In genomic region chr11:131571571-131571970, GRCh38 we compare ENCODE assay signal across 17 cellular contexts.
DNase-seq lines count a peak whose midpoint lies in the region; ATAC-seq and TF ChIP-seq lines count a peak whose summit lies in the region.
"Had no signal": no experiment of that assay in that cellular context is flagged by ENCODE, and none has a peak within 500 bp of the region (broad histone marks: within the 10 kb centered on the region; RNA-seq: fewer than 3 reads in every experiment).

No MANE protein-coding gene starts in this region.

- TF ChIP-seq CTCF in CD4-positive, alpha-beta T cell (IDR thresholded peaks at IDR 0.05) = no peak

- POLR2A ChIA-PET in CD4-positive, alpha-beta T cell (lab: Charles Lee) = no interaction called here

- DNase-seq in left kidney (ENCODE audit: low read depth, low spot score) = peak; percentile 14
- no peak for DNase-seq in substantia nigra (lab: John Stamatoyannopoulos, UW)
- no peak for DNase-seq in COLO668 (lab: John Stamatoyannopoulos, UW; ENCODE audit: unreplicated experiment)
- DNase-seq in ecto neural progenitor cell (ENCODE audit: low spot score) = no peak
- DNase-seq in CD4-positive, alpha-beta T cell = no peak
- DNase-seq: ACHN; BE2C; C1 segment of cervical spinal cord; CD4-positive, CD25-positive, alpha-beta regulatory T cell; DMS153; DMS79; GDM1; H9 had no signal

- no peaks in the 10 kb centered on the region for H3K27me3 ChIP-seq in CD4-positive, alpha-beta T cell (ENCODE audit: control insufficient read depth, insufficient read depth, low read length)
- H3K27me3 ChIP-seq: BE2C had no signal

- H3K36me3 Mint-ChIP-seq in CD4-positive, alpha-beta T cell (ENCODE audit: low read depth) = no peaks in the 10 kb centered on the region
- H3K36me3 Mint-ChIP-seq: CD4-positive, CD25-positive, alpha-beta regulatory T cell; IgD-negative memory B cell had no signal

- no peaks in the 10 kb centered on the region for H3K9me3 Mint-ChIP-seq in CD4-positive, alpha-beta T cell
- H3K9me3 Mint-ChIP-seq: H9 had no signal

- no peak overlapping the region for H3K27ac Mint-ChIP-seq in CD4-positive, alpha-beta T cell
- H3K27ac Mint-ChIP-seq: CD4-positive, CD25-positive, alpha-beta regulatory T cell; H9; IgD-negative memory B cell had no signal

- CTCF ChIA-PET in CD4-positive, alpha-beta T cell (lab: Charles Lee) = no interaction called here

- ATAC-seq in HG03432 (IDR thresholded peaks at IDR 0.05; ENCODE audit: unreplicated experiment) = no peak
- ATAC-seq in CD4-positive, alpha-beta T cell (ENCODE audit: poor library complexity) = no peak
- ATAC-seq: HepG2 had no signal

- H3K9me3 ChIP-seq in CD4-positive, alpha-beta T cell (ENCODE audit: control insufficient read depth, low read length) = no peaks in the 10 kb centered on the region
- H3K9me3 ChIP-seq: BE2C had no signal

- H3K27ac ChIP-seq in cingulate gyrus (ENCODE audit: low read depth, low read length) = peak overlapping the region; percentile 75
- H3K27ac ChIP-seq in substantia nigra (ENCODE audit: low read depth, low read length, poor library complexity, severe bottlenecking) = peak overlapping the region; percentile 81
- H3K27ac ChIP-seq in CD4-positive, alpha-beta T cell (ENCODE audit: low read depth, low read length) = no peak overlapping the region

- intact Hi-C loops in CD4-positive, alpha-beta T cell (cut with DNase I, micrococcal nuclease) = no loop called here

- H3K4me3 Mint-ChIP-seq in CD4-positive, alpha-beta T cell = no peak overlapping the region
- H3K4me3 Mint-ChIP-seq: CD4-positive, CD25-positive, alpha-beta regulatory T cell; H9; IgD-negative memory B cell had no signal

- no peaks in the 10 kb centered on the region for H3K4me1 Mint-ChIP-seq in CD4-positive, alpha-beta T cell (ENCODE audit: low read depth)
- H3K4me1 Mint-ChIP-seq: CD4-positive, CD25-positive, alpha-beta regulatory T cell; IgD-negative memory B cell had no signal

- peaks cover 7% of the 10 kb centered on the region for H3K27me3 Mint-ChIP-seq in CD4-positive, alpha-beta T cell
- H3K27me3 Mint-ChIP-seq: IgD-negative memory B cell had no signal
